17 cellular contexts compared by ENCODE assay signal in genomic region chr4:154415313-154415712, GRCh38.
"Had no signal": no experiment of that assay in that cellular context is flagged by ENCODE, and none has a peak within 500 bp of the region (broad histone marks: within the 10 kb centered on the region; RNA-seq: fewer than 3 reads in every experiment).

No MANE protein-coding gene starts in this region.

- H3K4me1 ChIP-seq: parathyroid adenoma had no signal

- H3K27me3 ChIP-seq: brain microvascular endothelial cell, tibial nerve had no signal

- H3K36me3 Mint-ChIP-seq: activated naive CD8-positive, alpha-beta T cell treated with anti-CD3 and anti-CD28 coated beads, Interleukin-2, amount 10 ng/mL, durations not matched to agents 7 days and 5 days; immature natural killer cell had no signal

- H3K9me3 ChIP-seq: neutrophil, tibial nerve had no signal

- H3K9me3 Mint-ChIP-seq: activated CD8-positive, alpha-beta T cell treated with anti-CD3 and anti-CD28 coated beads for 36 hours; activated naive CD8-positive, alpha-beta T cell treated with anti-CD3 and anti-CD28 coated beads, Interleukin-2, amount 10 ng/mL, durations not matched to agents 7 days and 5 days had no signal

- H3K9ac ChIP-seq: parathyroid adenoma had no signal

- H3K27ac Mint-ChIP-seq: activated CD4-positive, alpha-beta T cell treated with anti-CD3 and anti-CD28 coated beads for 36 hours; activated CD8-positive, alpha-beta T cell treated with anti-CD3 and anti-CD28 coated beads for 36 hours; activated naive CD8-positive, alpha-beta T cell treated with anti-CD3 and anti-CD28 coated beads, Interleukin-2, amount 10 ng/mL, durations not matched to agents 7 days and 5 days; immature natural killer cell had no signal

- DNase-seq: activated CD4-positive, alpha-beta T cell treated with anti-CD3 and anti-CD28 coated beads for 36 hours; activated CD8-positive, alpha-beta memory T cell treated with anti-CD3 and anti-CD28 coated beads, Interleukin-2, amount 50 U/mL, for 4 hours; activated CD8-positive, alpha-beta T cell treated with anti-CD3 and anti-CD28 coated beads for 36 hours; activated naive CD4-positive, alpha-beta T cell; activated naive CD8-positive, alpha-beta T cell treated with anti-CD3 and anti-CD28 coated beads, Interleukin-2, amount 10 ng/mL, durations not matched to agents 7 days and 5 days; brain microvascular endothelial cell; cerebellar nuclear complex; effector CD8-positive, alpha-beta T cell; foreskin fibroblast; immature natural killer cell; mesenchymal stem cell; stimulated activated CD4-positive, alpha-beta T cell treated with anti-CD3 and anti-CD28 coated beads, Interleukin-4, amount 100 ng/mL, for 24 hours; stimulated activated naive CD4-positive, alpha-beta T cell treated with Interleukin-2 at 50 U/mL for 16 hours had no signal

- H3K36me3 ChIP-seq: brain microvascular endothelial cell, neutrophil, tibial nerve had no signal

- H3K27ac ChIP-seq: brain microvascular endothelial cell, neutrophil, parathyroid adenoma, VCaP had no signal

- H3K4me3 Mint-ChIP-seq: activated CD8-positive, alpha-beta T cell treated with anti-CD3 and anti-CD28 coated beads for 36 hours had no signal
